ENCODE assay signal across 21 cellular contexts in the genomic region with DNA sequence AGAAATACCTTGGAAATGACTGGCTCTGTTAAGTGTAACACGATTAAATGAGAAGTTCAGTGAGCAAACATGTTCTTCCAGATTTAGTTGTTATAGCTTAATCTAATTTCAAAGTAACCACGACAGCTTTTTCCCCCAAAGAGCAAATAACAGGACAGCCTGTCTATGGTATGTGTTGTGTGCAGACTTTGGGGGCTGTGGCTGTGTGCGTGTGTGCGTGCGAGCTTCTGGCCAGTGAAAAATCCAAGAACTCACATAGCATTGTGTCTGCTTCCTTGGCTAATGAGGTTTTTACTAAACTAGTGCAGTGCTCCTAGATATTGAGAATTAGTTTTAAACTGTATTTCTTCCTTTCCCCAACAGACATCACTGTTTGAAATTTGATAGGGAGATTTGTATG.
DNase-seq lines count a peak whose midpoint lies in the region; ATAC-seq, FAIRE-seq and TF ChIP-seq lines count a peak whose summit lies in the region.
"Had no signal": no experiment of that assay in that cellular context is flagged by ENCODE, and none has a peak within 500 bp of the region (broad histone marks: within the 10 kb centered on the region; RNA-seq: fewer than 3 reads in every experiment).

No MANE protein-coding gene starts in this region.

- H4K5ac ChIP-seq in H1 (ENCODE audit: insufficient read length, low read depth, low read length): no peak overlapping the region

- no peak overlapping the region for H2BK20ac ChIP-seq in H1 (ENCODE audit: low read length)

- no peak overlapping the region for H2BK120ac ChIP-seq in H1 (replicated peaks; ENCODE audit: low read depth, low read length)

- H3K23me2 ChIP-seq in H1 (ENCODE audit: low read depth, low read length): no peaks in the 10 kb centered on the region

- H3K79me1 ChIP-seq in H1 (ENCODE audit: low read depth, low read length): no peaks in the 10 kb centered on the region

- no peak overlapping the region for H2AK5ac ChIP-seq in H1 (ENCODE audit: low read depth, low read length)

- peak overlapping the region; percentile 0; the same call in 1 of the 2 replicates for H3K4me3 ChIP-seq in BLaER1
- H3K4me3 ChIP-seq in HEK293 (ENCODE audit: low read depth, low read length): no peak overlapping the region
- H3K4me3 ChIP-seq in H1 (ENCODE audit: extremely low read depth in 1 of 4, insufficient read depth in 2 of 4, low read depth in 3 of 4, low read length in 4 of 4): no peak overlapping the region
- H3K4me3 ChIP-seq in gastrocnemius medialis: no peak overlapping the region
- H3K4me3 ChIP-seq: A549, GM23338, HAP-1 had no signal

- H3K27me3 ChIP-seq in BLaER1: no peaks in the 10 kb centered on the region
- H3K27me3 ChIP-seq in H1 (replicated peaks in 1 of 4; ENCODE audit: control insufficient read depth in 3 of 4, extremely low read depth in 1 of 4, insufficient read depth in 3 of 4, low read length in 3 of 4): no peaks in the 10 kb centered on the region
- no peaks in the 10 kb centered on the region for H3K27me3 ChIP-seq in gastrocnemius medialis
- H3K27me3 ChIP-seq: BE2C had no signal

- H3K23ac ChIP-seq in H1 (ENCODE audit: insufficient read length): no peak overlapping the region

- TF ChIP-seq EP300 in H1 (IDR thresholded peaks at IDR 0.05; ENCODE audit: borderline replicate concordance in 1 of 2, low read depth in 2 of 2, low read length in 2 of 2): no peak

- DNase-seq in H1 (ENCODE audit: low read depth in 1 of 2, low spot score in 2 of 2): no peak
- DNase-seq in sciatic nerve (ENCODE audit: low spot score): no peak
- no peak for DNase-seq in stimulated activated CD4-positive, alpha-beta T cell treated with anti-CD3 and anti-CD28 coated beads, Interleukin-2, amount 100 ng/mL, for 24 hours
- DNase-seq in GM19239 (ENCODE audit: insufficient read length, low spot score): no peak
- DNase-seq in gastrocnemius medialis: no peak
- DNase-seq: 8988T; ACHN; AML-193; BE2C; C1 segment of cervical spinal cord; Calu3; CD4-positive, alpha-beta memory T cell; COR-L47; DND-41 had no signal

- no peaks in the 10 kb centered on the region for H3K79me2 ChIP-seq in H1 (ENCODE audit: control insufficient read depth in 1 of 2, insufficient read depth in 2 of 2, low read length in 2 of 2)

- no peak for TF ChIP-seq CTCF in HEK293 (tag by site-specific recombination; IDR thresholded peaks at IDR 0.05)
- no peak for TF ChIP-seq CTCF in H1 (IDR thresholded peaks at IDR 0.05; ENCODE audit: control extremely low read depth in 1 of 3, insufficient read depth in 1 of 3, low read depth in 1 of 3, low read length in 3 of 3)
- no peak for TF ChIP-seq CTCF in gastrocnemius medialis (IDR thresholded peaks at IDR 0.05 in 4 of 5, conservative IDR thresholded peaks at IDR 0.05 in 1 of 5)

- H4K91ac ChIP-seq in H1 (replicated peaks; ENCODE audit: insufficient read length, low read length): no peak overlapping the region

- H4K8ac ChIP-seq in H1 (ENCODE audit: extremely low read depth, insufficient read depth, low read length): no peak overlapping the region

- H3K4me2 ChIP-seq in BLaER1 (no peak overlapping the region), H1 (ENCODE audit: insufficient read depth in 1 of 2, low read depth in 2 of 2, low read length in 2 of 2) (no peak overlapping the region)
- H3K4me2 ChIP-seq: A549, GM23338 had no signal

- no peak overlapping the region for H3K4ac ChIP-seq in H1 (replicated peaks; ENCODE audit: insufficient read length, low read depth, low read length)

- H3K9me3 ChIP-seq in BLaER1 (peaks cover 50% of the 10 kb centered on the region), HEK293 (ENCODE audit: control insufficient read depth, insufficient read depth, low read depth, low read length) (no peaks in the 10 kb centered on the region), H1 (ENCODE audit: insufficient read depth in 2 of 2, low read depth in 1 of 2, low read length in 1 of 2) (peaks cover 2 to 6% of the 10 kb centered on the region in 2 experiments; a peak in 1 of 4 replicates), gastrocnemius medialis (peaks cover 0 to 4% (median 0%) of the 10 kb centered on the region in 3 donors)
- H3K9me3 ChIP-seq: BE2C had no signal

- no peak overlapping the region for H2BK15ac ChIP-seq in H1 (ENCODE audit: low read length)

- no peak overlapping the region for H2BK5ac ChIP-seq in H1 (ENCODE audit: low read depth, low read length)

- no peak overlapping the region for H2BK12ac ChIP-seq in H1 (ENCODE audit: low read depth, low read length)

- intact Hi-C loops in sciatic nerve (cut with DNase I): no loop called here
- intact Hi-C loops in gastrocnemius medialis (cut with DNase I; ENCODE audit: low total_unique reads): no loop called here

- WGBS in H1 (ENCODE audit: extremely low coverage in 1 of 2, insufficient coverage in 1 of 2, insufficient read length in 1 of 2, insufficient replicate concordance in 2 of 2, low coverage in 1 of 2, low lambda C conversion rate in 2 of 2, missing lambda C conversion rate in 1 of 2), 2 experiments: 93% methylated on average over 5 of the region's 5 CpGs; no CpG with 5 or more reads in 1 of the 2 experiments

- ATAC-seq in sciatic nerve (peak; percentile 10), gastrocnemius medialis (no peak)
- ATAC-seq: A549, GM23338 had no signal

- no peak overlapping the region for H3K9ac ChIP-seq in BLaER1
- no peak overlapping the region for H3K9ac ChIP-seq in H1 (replicated peaks in 1 of 4; ENCODE audit: extremely low read depth in 1 of 4, low read depth in 3 of 4, low read length in 3 of 4)

- no peak overlapping the region for H2AFZ ChIP-seq in H1 (ENCODE audit: low read length)
- H2AFZ ChIP-seq: GM23338 had no signal

- H4K20me1 ChIP-seq in BLaER1 (no peaks in the 10 kb centered on the region), H1 (replicated peaks in 1 of 2; ENCODE audit: control insufficient read depth in 1 of 2, insufficient read depth in 2 of 2, low read length in 2 of 2) (no peaks in the 10 kb centered on the region)

- no peak for TF ChIP-seq RAD21 in H1 (IDR thresholded peaks at IDR 0.05 in 1 of 2, conservative IDR thresholded peaks at IDR 0.05 in 1 of 2; ENCODE audit: low read depth in 2 of 2, low read length in 2 of 2)

- no peak for TF ChIP-seq POLR2A in H1 (IDR thresholded peaks at IDR 0.05; ENCODE audit: control extremely low read depth in 1 of 2, low read depth in 2 of 2, low read length in 2 of 2)
- no peak for TF ChIP-seq POLR2A in gastrocnemius medialis (IDR thresholded peaks at IDR 0.05)

- FAIRE-seq in H1 (lab: Jason Lieb, UNC) (no peak), GM19239 (lab: Jason Lieb, UNC) (no peak)
- FAIRE-seq: A549, G401.6, H54 had no signal

- in situ Hi-C loops in gastrocnemius medialis (cut with MboI; ENCODE audit: low sequenced_read_pairs in 4 of 4): no loop called here

- H3K14ac ChIP-seq in H1 (ENCODE audit: insufficient read length): no peak overlapping the region

- H3K27ac ChIP-seq in BLaER1: no peak overlapping the region
- no peak overlapping the region for H3K27ac ChIP-seq in HEK293 (ENCODE audit: extremely low read depth, low read depth, low read length)
- no peak overlapping the region for H3K27ac ChIP-seq in H1 (ENCODE audit: low read depth, low read length)
- H3K27ac ChIP-seq in gastrocnemius medialis: no peak overlapping the region
- H3K27ac ChIP-seq: A549 had no signal

- CTCF ChIA-PET in HEK293 (lab: Yijun Ruan, JAX): no interaction called here
- CTCF ChIA-PET in H1 (lab: Charles Lee; ENCODE audit: partially characterized antibody): interaction anchor here (0.9 kb wide), 1 partner anchor 40 kb away, joined by 3 read pairs; no protein-coding TSS in a partner anchor

- POLR2A ChIA-PET in HEK293 (lab: Yijun Ruan, JAX): no interaction called here
- POLR2A ChIA-PET in H1 (lab: Charles Lee; ENCODE audit: partially characterized antibody): no interaction called here

- H3K18ac ChIP-seq in H1 (ENCODE audit: extremely low read depth, low read length): no peak overlapping the region

- no peak overlapping the region for H3K56ac ChIP-seq in H1 (replicated peaks; ENCODE audit: insufficient read length, low read depth, low read length)

- H3K36me3 ChIP-seq in BLaER1 (no peaks in the 10 kb centered on the region), HEK293 (ENCODE audit: control insufficient read depth in 2 of 2, insufficient read depth in 1 of 2, low read length in 2 of 2) (no peaks in the 10 kb centered on the region), H1 (ENCODE audit: control insufficient read depth in 2 of 4, insufficient read depth in 4 of 4, low read length in 3 of 4) (no peaks in the 10 kb centered on the region; a peak in 1 of 8 replicates), gastrocnemius medialis (no peaks in the 10 kb centered on the region)
- H3K36me3 ChIP-seq: BE2C, HAP-1 had no signal

- peaks cover 15% of the 10 kb centered on the region for H3K4me1 ChIP-seq in BLaER1
- H3K4me1 ChIP-seq in HEK293 (ENCODE audit: control insufficient read depth, insufficient read depth, low read length): no peaks in the 10 kb centered on the region
- no peaks in the 10 kb centered on the region for H3K4me1 ChIP-seq in H1 (replicated peaks in 1 of 4; ENCODE audit: control insufficient read depth in 3 of 4, insufficient read depth in 4 of 4, low read length in 3 of 4)
- H3K4me1 ChIP-seq in gastrocnemius medialis: no peaks in the 10 kb centered on the region
- H3K4me1 ChIP-seq: A549, BE2C, HAP-1 had no signal

TF ChIP-seq in HEK293, 187 proteins besides CTCF, POLR2A, EP300 and RAD21 (continues in another document):
- TF ChIP-seq ZNF223 (tag by site-specific recombination; IDR thresholded peaks at IDR 0.05): no peak
